ENCODE assay signal across 8 cellular contexts in the genomic region with DNA sequence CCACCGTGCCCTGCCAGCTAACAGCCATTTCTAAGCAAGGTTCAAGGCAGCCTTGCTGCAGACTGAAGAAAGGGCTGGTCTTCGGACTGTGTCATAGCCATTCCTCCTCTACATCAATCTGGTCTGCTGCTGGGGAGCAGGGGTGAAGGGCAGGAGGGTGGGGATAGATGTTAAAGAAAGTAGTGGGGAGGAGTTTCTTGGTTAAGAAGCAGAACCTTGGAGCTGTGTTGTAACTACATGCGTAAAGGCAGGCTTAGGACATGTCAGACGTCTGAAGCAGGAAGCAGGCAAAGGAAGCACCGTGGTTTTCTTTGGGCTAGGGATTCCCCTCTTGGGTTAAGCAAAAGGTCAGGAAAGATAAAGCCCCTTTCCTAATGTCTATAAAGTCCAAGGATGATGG. TPM values are rescaled to one million over a fixed set of nuclear protein-coding genes. Genes with fewer than 3 reads are reported as not detected.
DNase-seq lines count a peak whose midpoint lies in the region; TF ChIP-seq lines count a peak whose summit lies in the region.

No MANE protein-coding gene starts in this region.

- H3K36me3 ChIP-seq in esophagus (ENCODE audit: control insufficient read depth in 2 of 2, insufficient read depth in 2 of 2, low read length in 1 of 2): peaks cover 0 to 4% of the 10 kb centered on the region in 2 donors

- peak overlapping the region; percentile 24 to 55 for H3K27ac ChIP-seq in esophagus (ENCODE audit: low read depth in 2 of 2, low read length in 1 of 2)

- H3K4me3 Mint-ChIP-seq in nephron progenitor cell: no peak overlapping the region

- TF ChIP-seq CTCF in nephron progenitor cell (IDR thresholded peaks at IDR 0.05): no peak

- 65 to 70% methylated on average over 5 of the region's 5 CpGs for WGBS in esophagus, 2 donors

- H3K36me3 Mint-ChIP-seq in nephron progenitor cell (ENCODE audit: low read depth): peaks cover 40% of the 10 kb centered on the region

- DNase-seq in CD1c-positive myeloid dendritic cell (ENCODE audit: extremely low spot score): peak; percentile 83
- DNase-seq in NOMO-1 treated with DMSO at 0.1 percent for 48 hours (lab: John Stamatoyannopoulos, UW; ENCODE audit: unreplicated experiment): peak; percentile 71
- DNase-seq in nephron progenitor cell: no peak
- DNase-seq in activated CD4-positive, CD25-positive, alpha-beta regulatory T cell treated with anti-CD3 and anti-CD28 coated beads, Interleukin-2, amount 50 U/mL, for 72 hours: no peak
- no peak for DNase-seq in dermis blood vessel endothelial cell
- no peak for DNase-seq in mucosa of gallbladder (ENCODE audit: low spot score)
- DNase-seq in NCI-H1694 treated with DMSO at 0.1 percent for 48 hours (lab: John Stamatoyannopoulos, UW): no peak

- H3K4me1 Mint-ChIP-seq in nephron progenitor cell: peaks cover 24% of the 10 kb centered on the region

- H3K9me3 ChIP-seq in esophagus (ENCODE audit: control insufficient read depth in 2 of 2, insufficient read depth in 1 of 2, low read depth in 1 of 2, low read length in 1 of 2): no peaks in the 10 kb centered on the region

- no peaks in the 10 kb centered on the region for H3K4me1 ChIP-seq in esophagus (ENCODE audit: control insufficient read depth in 2 of 2, insufficient read depth in 2 of 2, low read length in 1 of 2)

- H3K9me3 Mint-ChIP-seq in nephron progenitor cell: no peaks in the 10 kb centered on the region

- H3K27ac Mint-ChIP-seq in nephron progenitor cell: peak overlapping the region; percentile 57

- no peak overlapping the region for H3K4me3 ChIP-seq in esophagus (ENCODE audit: low read depth in 1 of 2, low read length in 2 of 2)

- H3K27me3 ChIP-seq in esophagus (ENCODE audit: control insufficient read depth in 1 of 2, insufficient read depth in 2 of 2, low read length in 2 of 2): no peaks in the 10 kb centered on the region

- no peaks in the 10 kb centered on the region for H3K27me3 Mint-ChIP-seq in nephron progenitor cell (ENCODE audit: low read depth, poor library complexity)

RNA-seq across cellular contexts. Expression of a gene that starts 18.1 kb away (rescaled TPM):
- 10 to 100 TPM; 18.6 to 27.8 TPM for polyA plus RNA-seq in esophagus
- 49.9 and 62.4 TPM in 2 replicates for total RNA-seq in dermis blood vessel endothelial cell
- total RNA-seq in mucosa of gallbladder: 119 TPM

RNA-seq across cellular contexts. Expression of a gene that starts 31.5 kb away (rescaled TPM):
- 100 to 1,000 TPM in 1 of 2 donors, 10 to 100 TPM in 1; 74.8 to 225 TPM for polyA plus RNA-seq in esophagus
- 271 and 313 TPM in 2 replicates for total RNA-seq in dermis blood vessel endothelial cell
- total RNA-seq in mucosa of gallbladder: 390 TPM

Comparison
In these comparisons a context has a peak if more than half of its experiments do, and no peak if none do; other contexts are left out.
1. DNase-seq: peak in CD1c-positive myeloid dendritic cell (single experiment) and NOMO-1 treated with DMSO at 0.1 percent for 48 hours (single experiment); none in nephron progenitor cell (single experiment), activated CD4-positive, CD25-positive, alpha-beta regulatory T cell treated with anti-CD3 and anti-CD28 coated beads, Interleukin-2, amount 50 U/mL, for 72 hours (single experiment), dermis blood vessel endothelial cell (single experiment), mucosa of gallbladder (single experiment) and NCI-H1694 treated with DMSO at 0.1 percent for 48 hours (single experiment).